Comparison of ENCODE assay signal across 10 cellular contexts in the genomic region with DNA sequence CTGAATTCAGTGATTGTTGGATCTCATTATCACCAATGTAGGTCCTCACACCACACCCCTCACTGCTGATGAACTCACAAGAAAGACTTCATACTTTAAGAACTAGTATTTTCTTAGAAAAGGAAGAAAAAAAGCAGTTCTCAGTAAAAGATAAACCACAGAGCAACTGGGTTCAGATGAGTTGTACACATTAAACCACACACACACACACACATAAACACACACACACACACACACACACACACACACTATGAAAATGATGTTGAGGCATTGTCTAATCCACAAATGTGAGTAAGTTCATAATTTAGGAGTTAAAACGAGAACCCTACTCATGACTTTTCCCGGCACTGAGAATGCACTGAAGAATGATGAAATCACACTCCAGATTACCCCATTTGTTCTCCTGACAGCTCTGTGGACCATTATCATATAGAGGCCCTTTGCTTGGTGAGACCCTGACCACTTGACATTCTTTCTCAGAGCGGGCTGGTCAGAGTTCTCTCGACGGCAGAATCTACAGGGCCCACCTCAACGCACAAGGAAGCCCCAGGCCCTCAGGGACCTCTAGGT.
DNase-seq lines count a peak whose midpoint lies in the region; ATAC-seq, FAIRE-seq and TF ChIP-seq lines count a peak whose summit lies in the region.
"Had no signal": no experiment of that assay in that cellular context is flagged by ENCODE, and none has a peak within 500 bp of the region (broad histone marks: within the 10 kb centered on the region; RNA-seq: fewer than 3 reads in every experiment).

No MANE protein-coding gene starts in this region.

- DNase-seq in D721Med (ENCODE audit: insufficient read length, low spot score) (no peak), LHCN-M2 (ENCODE audit: low read depth) (peak; percentile 10), natural killer cell (no peak), NCI-H748 treated with DMSO at 0.1 percent for 48 hours (lab: John Stamatoyannopoulos, UW) (no peak), osteocyte (ENCODE audit: extremely low spot score, unreplicated experiment) (no peak)
- DNase-seq: DMS 273 treated with DMSO at 0.1 percent for 48 hours, NCI-H82, trophoblast cell had no signal

- peaks cover 77% of the 10 kb centered on the region for H3K4me1 Mint-ChIP-seq in activated T-helper 17 cell treated with anti-CD3 and anti-CD28 coated beads, Interleukin-2, amount 50 U/mL, for 72 hours
- peaks cover 86 to 87% of the 10 kb centered on the region in 2 donors for H3K4me1 Mint-ChIP-seq in natural killer cell
- H3K4me1 Mint-ChIP-seq in osteocyte (ENCODE audit: unreplicated experiment) = no peaks in the 10 kb centered on the region

- peak overlapping the region; percentile 83 for H3K4me3 Mint-ChIP-seq in activated T-helper 17 cell treated with anti-CD3 and anti-CD28 coated beads, Interleukin-2, amount 50 U/mL, for 72 hours
- H3K4me3 Mint-ChIP-seq in natural killer cell = peak overlapping the region; percentile 50
- H3K4me3 Mint-ChIP-seq in osteocyte (ENCODE audit: unreplicated experiment) = no peak overlapping the region

- peak; percentile 76 for ATAC-seq in activated T-helper 17 cell treated with anti-CD3 and anti-CD28 coated beads, Interleukin-2, amount 50 U/mL, for 72 hours (replicated peaks)
- peak in 2 of 3 donors; percentile 19 to 26 for ATAC-seq in natural killer cell
- ATAC-seq in GM19463 (IDR thresholded peaks at IDR 0.05; ENCODE audit: unreplicated experiment) = no peak

- H3K27me3 Mint-ChIP-seq in activated T-helper 17 cell treated with anti-CD3 and anti-CD28 coated beads, Interleukin-2, amount 50 U/mL, for 72 hours = no peaks in the 10 kb centered on the region
- H3K27me3 Mint-ChIP-seq in natural killer cell (ENCODE audit: low read depth in 2 of 2) = no peaks in the 10 kb centered on the region
- H3K27me3 Mint-ChIP-seq in osteocyte (ENCODE audit: unreplicated experiment) = no peaks in the 10 kb centered on the region

- peaks cover 97% of the 10 kb centered on the region for H3K36me3 Mint-ChIP-seq in activated T-helper 17 cell treated with anti-CD3 and anti-CD28 coated beads, Interleukin-2, amount 50 U/mL, for 72 hours (ENCODE audit: low read depth)
- H3K36me3 Mint-ChIP-seq in natural killer cell (no peaks in the 10 kb centered on the region), osteocyte (ENCODE audit: unreplicated experiment) (no peaks in the 10 kb centered on the region)

- no peaks in the 10 kb centered on the region for H3K9me3 Mint-ChIP-seq in activated T-helper 17 cell treated with anti-CD3 and anti-CD28 coated beads, Interleukin-2, amount 50 U/mL, for 72 hours
- H3K9me3 Mint-ChIP-seq in natural killer cell (no peaks in the 10 kb centered on the region), osteocyte (ENCODE audit: unreplicated experiment) (no peaks in the 10 kb centered on the region)

- intact Hi-C loops in natural killer cell (cut with micrococcal nuclease) = no loop called here

- H3K27ac Mint-ChIP-seq in activated T-helper 17 cell treated with anti-CD3 and anti-CD28 coated beads, Interleukin-2, amount 50 U/mL, for 72 hours = peak overlapping the region; percentile 98
- H3K27ac Mint-ChIP-seq in natural killer cell = peak overlapping the region; percentile 76
- H3K27ac Mint-ChIP-seq in osteocyte (ENCODE audit: unreplicated experiment) = no peak overlapping the region

- peak; percentile 67 for FAIRE-seq in D721Med (lab: Jason Lieb, UNC)

- TF ChIP-seq CTCF in D721Med (IDR thresholded peaks at IDR 0.05; ENCODE audit: insufficient read depth, missing control alignments) (no peak), natural killer cell (IDR thresholded peaks at IDR 0.05) (no peak), osteocyte (IDR thresholded peaks at IDR 0.05) (no peak)
